Comparison of ENCODE assay signal across 8 cellular contexts in the genomic region with DNA sequence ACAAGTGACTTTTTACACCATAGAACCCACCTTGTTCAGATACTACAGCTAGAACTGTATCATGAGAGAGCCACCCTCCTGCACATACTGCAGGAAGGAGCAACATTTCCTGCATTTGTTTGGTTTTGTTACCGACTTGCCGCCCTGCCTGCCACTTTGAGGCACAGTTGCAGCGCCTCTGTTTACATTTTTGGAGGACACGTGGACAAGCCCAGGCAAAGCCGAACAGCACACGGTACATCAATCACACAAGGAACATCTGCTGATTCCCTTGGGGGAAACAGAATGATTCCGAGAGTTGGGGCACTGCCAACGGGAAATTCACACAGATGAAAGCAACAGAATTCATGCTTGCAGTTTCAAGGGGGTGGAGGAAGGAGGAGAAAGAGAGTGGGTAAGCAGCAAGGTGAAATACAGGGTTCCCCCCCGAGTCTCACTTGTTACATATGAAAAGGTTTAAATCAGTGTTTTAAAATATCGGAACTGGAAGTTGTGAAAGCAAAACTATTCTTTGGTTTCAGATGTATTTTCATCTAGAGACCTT.
DNase-seq lines count a peak whose midpoint lies in the region; ATAC-seq and TF ChIP-seq lines count a peak whose summit lies in the region.

No MANE protein-coding gene starts in this region.

- peak; percentile 73 for ATAC-seq in HG03108 (IDR thresholded peaks at IDR 0.05; ENCODE audit: unreplicated experiment)
- peak; percentile 28 to 46 for ATAC-seq in activated T-cell treated with anti-CD3 and anti-CD28 coated beads, Interleukin-2, amount 50 U/mL, for 72 hours (replicated peaks in 1 of 2)

- peak; percentile 30 for TF ChIP-seq POLR2A in GM18951 (IDR thresholded peaks at IDR 0.05; ENCODE audit: extremely low read depth, insufficient read depth, insufficient read length)

- peak overlapping the region; percentile 96 for H3K27ac Mint-ChIP-seq in activated T-cell treated with anti-CD3 and anti-CD28 coated beads, Interleukin-2, amount 50 U/mL, for 72 hours
- H3K27ac Mint-ChIP-seq in osteocyte (ENCODE audit: unreplicated experiment): peak overlapping the region; percentile 45

- POLR2A ChIA-PET in BJ (lab: Charles Lee): no interaction called here

- peaks cover 3 to 10% of the 10 kb centered on the region in 2 donors for H3K36me3 Mint-ChIP-seq in activated T-cell treated with anti-CD3 and anti-CD28 coated beads, Interleukin-2, amount 50 U/mL, for 72 hours (ENCODE audit: insufficient read depth in 2 of 2)
- H3K36me3 Mint-ChIP-seq in osteocyte (ENCODE audit: unreplicated experiment): no peaks in the 10 kb centered on the region

- H3K4me3 ChIP-seq in BJ (ENCODE audit: low read depth, low read length): peak overlapping the region; percentile 17; the same call in 1 of the 2 replicates

- no peak for DNase-seq in BJ (ENCODE audit: low read depth)
- peak; percentile 87 for DNase-seq in NCI-H510A treated with DMSO at 0.1 percent for 48 hours (lab: John Stamatoyannopoulos, UW)
- DNase-seq in activated T-cell treated with anti-CD3 and anti-CD28 coated beads, Interleukin-2, amount 50 U/mL, for 72 hours: peak; percentile 27 to 34
- DNase-seq in fibroblast of peridontal ligament (ENCODE audit: extremely low read depth): peak; percentile 74
- no peak for DNase-seq in osteocyte (ENCODE audit: extremely low spot score, unreplicated experiment)
- no peak for DNase-seq in OCI-M2 (lab: John Stamatoyannopoulos, UW; ENCODE audit: unreplicated experiment)

- H3K36me3 ChIP-seq in BJ (ENCODE audit: control insufficient read depth, insufficient read depth, low read length): no peaks in the 10 kb centered on the region

- H3K27me3 ChIP-seq in BJ (ENCODE audit: control insufficient read depth, insufficient read depth, low read length): no peaks in the 10 kb centered on the region

- peak overlapping the region; percentile 95 to 96 for H3K4me3 Mint-ChIP-seq in activated T-cell treated with anti-CD3 and anti-CD28 coated beads, Interleukin-2, amount 50 U/mL, for 72 hours
- peak overlapping the region; percentile 63 for H3K4me3 Mint-ChIP-seq in osteocyte (ENCODE audit: unreplicated experiment)

- CTCF ChIA-PET in BJ (lab: Yijun Ruan, JAX): no interaction called here

- H3K9me3 Mint-ChIP-seq in activated T-cell treated with anti-CD3 and anti-CD28 coated beads, Interleukin-2, amount 50 U/mL, for 72 hours: no peaks in the 10 kb centered on the region
- no peaks in the 10 kb centered on the region for H3K9me3 Mint-ChIP-seq in osteocyte (ENCODE audit: unreplicated experiment)

- in situ Hi-C loops in GM18951 (cut with MboI; ENCODE audit: low sequenced_read_pairs, unreplicated experiment): loop anchor here (10.0 kb wide), 1 partner anchor 100 kb away; no protein-coding TSS in a partner anchor

- no peaks in the 10 kb centered on the region for H3K27me3 Mint-ChIP-seq in activated T-cell treated with anti-CD3 and anti-CD28 coated beads, Interleukin-2, amount 50 U/mL, for 72 hours (ENCODE audit: low read depth)
- H3K27me3 Mint-ChIP-seq in osteocyte (ENCODE audit: unreplicated experiment): no peaks in the 10 kb centered on the region

- no peak for TF ChIP-seq CTCF in BJ (IDR thresholded peaks at IDR 0.05; ENCODE audit: insufficient read depth, low read depth, low read length)
- no peak for TF ChIP-seq CTCF in osteocyte (IDR thresholded peaks at IDR 0.05)

- H3K4me1 Mint-ChIP-seq in activated T-cell treated with anti-CD3 and anti-CD28 coated beads, Interleukin-2, amount 50 U/mL, for 72 hours (ENCODE audit: low read depth): peaks cover 95% of the 10 kb centered on the region
- peaks cover 44% of the 10 kb centered on the region for H3K4me1 Mint-ChIP-seq in osteocyte (ENCODE audit: unreplicated experiment)

Comparison
In these comparisons a context has a peak if more than half of its experiments do, and no peak if none do; other contexts are left out.
1. DNase-seq: peak in NCI-H510A treated with DMSO at 0.1 percent for 48 hours (single experiment), activated T-cell treated with anti-CD3 and anti-CD28 coated beads, Interleukin-2, amount 50 U/mL, for 72 hours (2 of 2) and fibroblast of peridontal ligament (single experiment); none in BJ (single experiment), osteocyte (single experiment) and OCI-M2 (single experiment).